ENCODE assay signal across 9 cellular contexts in genomic region chr19:18098891-18099622, GRCh38. TPM values are rescaled to one million over a fixed set of nuclear protein-coding genes. Genes with fewer than 3 reads are reported as not detected.
DNase-seq lines count a peak whose midpoint lies in the region; ATAC-seq and TF ChIP-seq lines count a peak whose summit lies in the region.
"Had no signal": no experiment of that assay in that cellular context is flagged by ENCODE, and none has a peak within 500 bp of the region (broad histone marks: within the 10 kb centered on the region; RNA-seq: fewer than 3 reads in every experiment).

No MANE protein-coding gene starts in this region.

- peak; percentile 52 for DNase-seq in activated naive CD4-positive, alpha-beta T cell treated with anti-CD3 and anti-CD28 coated beads for 36 hours
- peak in 2 of 3 donors; percentile 61 to 81 for DNase-seq in mucosa of descending colon
- DNase-seq in NCI-H2081 (lab: John Stamatoyannopoulos, UW), result no peak
- no peak for DNase-seq in psoas muscle
- DNase-seq in NOMO-1 treated with dmso at 0.1 percent for 144 hours (lab: John Stamatoyannopoulos, UW; ENCODE audit: unreplicated experiment), result no peak

- H3K9me3 ChIP-seq in ES-I3 (ENCODE audit: control insufficient read depth, insufficient read depth, low read length) (no peaks in the 10 kb centered on the region), HUES64 (ENCODE audit: insufficient read depth, low read depth, low read length) (no peaks in the 10 kb centered on the region), mucosa of descending colon (no peaks in the 10 kb centered on the region), psoas muscle (no peaks in the 10 kb centered on the region)
- H3K9me3 ChIP-seq: body of pancreas had no signal

- H3K27ac ChIP-seq in HUES64 (ENCODE audit: low read depth, low read length), result no peak overlapping the region
- H3K27ac ChIP-seq in psoas muscle, result no peak overlapping the region
- H3K27ac ChIP-seq: body of pancreas had no signal

- peak overlapping the region; percentile 68; the same call in 1 of the 2 replicates for H3K9ac ChIP-seq in ES-I3 (ENCODE audit: low read depth, low read length)
- no peak overlapping the region for H3K9ac ChIP-seq in HUES64 (ENCODE audit: low read depth, low read length)

- ATAC-seq in GM21367 (IDR thresholded peaks at IDR 0.05; ENCODE audit: unreplicated experiment) (peak; percentile 44), mucosa of descending colon (peak; percentile 29), psoas muscle (no peak)
- ATAC-seq: body of pancreas had no signal

- H3K36me3 ChIP-seq in ES-I3 (ENCODE audit: insufficient read depth, low read length), result no peaks in the 10 kb centered on the region
- no peaks in the 10 kb centered on the region for H3K36me3 ChIP-seq in HUES64 (ENCODE audit: insufficient read depth, low read length)
- no peaks in the 10 kb centered on the region for H3K36me3 ChIP-seq in mucosa of descending colon (ENCODE audit: low read depth)
- no peaks in the 10 kb centered on the region for H3K36me3 ChIP-seq in psoas muscle (ENCODE audit: insufficient read depth in 1 of 2, low read depth in 1 of 2)

- CTCF ChIA-PET in activated naive CD4-positive, alpha-beta T cell treated with anti-CD3 and anti-CD28 coated beads for 36 hours (lab: Charles Lee), result interaction anchor here (1.0 to 1.2 kb wide), 2 partner anchors 60 to 62 kb away, joined by 3 to 4 read pairs; no protein-coding TSS in a partner anchor

- intact Hi-C loops in activated naive CD4-positive, alpha-beta T cell treated with anti-CD3 and anti-CD28 coated beads for 36 hours (cut with micrococcal nuclease), result no loop called here
- intact Hi-C loops in mucosa of descending colon (cut with DNase I, micrococcal nuclease) (no loop called here), psoas muscle (cut with DNase I) (no loop called here)

- H3K27me3 Mint-ChIP-seq in activated naive CD4-positive, alpha-beta T cell treated with anti-CD3 and anti-CD28 coated beads for 36 hours (ENCODE audit: low read depth), result no peaks in the 10 kb centered on the region

- H3K4me1 ChIP-seq in ES-I3 (ENCODE audit: insufficient read depth, low read length) (peaks cover 3% of the 10 kb centered on the region; the same call in 1 of the 2 replicates), HUES64 (ENCODE audit: insufficient read depth, low read length) (peaks cover 8% of the 10 kb centered on the region), mucosa of descending colon (ENCODE audit: low read depth) (peaks cover 17% of the 10 kb centered on the region), psoas muscle (no peaks in the 10 kb centered on the region)

- no peak overlapping the region for H3K27ac Mint-ChIP-seq in activated naive CD4-positive, alpha-beta T cell treated with anti-CD3 and anti-CD28 coated beads for 36 hours

- H3K36me3 Mint-ChIP-seq in activated naive CD4-positive, alpha-beta T cell treated with anti-CD3 and anti-CD28 coated beads for 36 hours (ENCODE audit: low read depth), result no peaks in the 10 kb centered on the region

- H3K9me3 Mint-ChIP-seq in activated naive CD4-positive, alpha-beta T cell treated with anti-CD3 and anti-CD28 coated beads for 36 hours, result no peaks in the 10 kb centered on the region

- H3K4me1 Mint-ChIP-seq in activated naive CD4-positive, alpha-beta T cell treated with anti-CD3 and anti-CD28 coated beads for 36 hours (ENCODE audit: low read depth), result peaks cover 27% of the 10 kb centered on the region

- TF ChIP-seq CTCF in mucosa of descending colon (IDR thresholded peaks at IDR 0.05) (no peak), psoas muscle (IDR thresholded peaks at IDR 0.05) (no peak)

- H3K27me3 ChIP-seq in HUES64 (ENCODE audit: insufficient read depth, low read length) (peaks cover 20% of the 10 kb centered on the region), psoas muscle (ENCODE audit: insufficient read depth in 3 of 3, low read length in 2 of 3) (peaks cover 0 to 60% (median 8%) of the 10 kb centered on the region in 3 donors)
- H3K27me3 ChIP-seq: body of pancreas had no signal

- H3K4me3 Mint-ChIP-seq in activated naive CD4-positive, alpha-beta T cell treated with anti-CD3 and anti-CD28 coated beads for 36 hours, result peak overlapping the region; percentile 83

- H3K4me3 ChIP-seq in HUES64 (ENCODE audit: low read length) (peak overlapping the region; percentile 38), mucosa of descending colon (no peak overlapping the region), psoas muscle (no peak overlapping the region)

- WGBS in HUES64, result 17% methylated on average over 34 of the region's 34 CpGs
- WGBS in psoas muscle, 3 donors, result 7 to 8% (median 8%) methylated on average over 23 to 34 of the region's 34 CpGs

RNA-seq across cellular contexts. Expression of gene MAST3, which starts 1.5 kb away (rescaled TPM):
- polyA plus RNA-seq in HUES64 (2013, experiment 1 of 2), result 3.8 TPM
- polyA plus RNA-seq in HUES64 (2013, experiment 2 of 2), result 4.2 TPM
- 10 to 100 TPM; 12.8 to 13.5 TPM for total RNA-seq in activated naive CD4-positive, alpha-beta T cell treated with anti-CD3 and anti-CD28 coated beads for 36 hours
- total RNA-seq in mucosa of descending colon (10 to 100 TPM; 25.2 to 37.3 (median 34.7) TPM), psoas muscle (1 to 10 TPM; 1.7 to 5.1 (median 3.2) TPM)
- polyA plus RNA-seq in psoas muscle, result 1 to 10 TPM in 1 of 3 donors, under 1 TPM in 2; 0.34 to 2.5 (median 0.96) TPM

RNA-seq across cellular contexts. Expression of gene IL12RB1, which starts 12.3 kb away (rescaled TPM):
- not detected for polyA plus RNA-seq in HUES64 (2013, experiment 1 of 2)
- not detected for polyA plus RNA-seq in HUES64 (2013, experiment 2 of 2)
- 10 to 100 TPM; 10.1 to 14.4 TPM for total RNA-seq in activated naive CD4-positive, alpha-beta T cell treated with anti-CD3 and anti-CD28 coated beads for 36 hours
- total RNA-seq in mucosa of descending colon, result 1 to 10 TPM; 1.8 to 4.0 (median 2.2) TPM
- total RNA-seq in psoas muscle, result under 1 TPM; 0.15 to 0.53 (median 0.26) TPM
- polyA plus RNA-seq in psoas muscle, result under 1 TPM in 2 of 3 donors, not detected in 1; 0.14 to 0.17 TPM

RNA-seq across cellular contexts. Expression of gene PIK3R2, which starts 53.9 kb away (rescaled TPM):
- 42.3 TPM for polyA plus RNA-seq in HUES64 (2013, experiment 1 of 2)
- 48.1 TPM for polyA plus RNA-seq in HUES64 (2013, experiment 2 of 2)
- total RNA-seq in activated naive CD4-positive, alpha-beta T cell treated with anti-CD3 and anti-CD28 coated beads for 36 hours, result 10 to 100 TPM; 16.1 to 16.3 TPM
- 10 to 100 TPM; 31.6 to 40.0 (median 35.2) TPM for total RNA-seq in mucosa of descending colon
- 10 to 100 TPM in 3 of 4 donors, 1 to 10 TPM in 1; 8.6 to 20.8 (median 15.0) TPM for total RNA-seq in psoas muscle
- polyA plus RNA-seq in psoas muscle, result 1 to 10 TPM; 4.6 to 6.0 (median 4.7) TPM

Comparison
In these comparisons a context has a peak if more than half of its experiments do, and no peak if none do; other contexts are left out.
1. ATAC-seq: peak in GM21367 (single experiment) and mucosa of descending colon (single experiment); none in psoas muscle (0 of 4).
2. DNase-seq: peak in activated naive CD4-positive, alpha-beta T cell treated with anti-CD3 and anti-CD28 coated beads for 36 hours (single experiment) and mucosa of descending colon (2 of 3); none in NCI-H2081 (0 of 2), psoas muscle (0 of 2) and NOMO-1 treated with dmso at 0.1 percent for 144 hours (single experiment).